Comparison of ENCODE assay signal across 9 cellular contexts in the genomic region with DNA sequence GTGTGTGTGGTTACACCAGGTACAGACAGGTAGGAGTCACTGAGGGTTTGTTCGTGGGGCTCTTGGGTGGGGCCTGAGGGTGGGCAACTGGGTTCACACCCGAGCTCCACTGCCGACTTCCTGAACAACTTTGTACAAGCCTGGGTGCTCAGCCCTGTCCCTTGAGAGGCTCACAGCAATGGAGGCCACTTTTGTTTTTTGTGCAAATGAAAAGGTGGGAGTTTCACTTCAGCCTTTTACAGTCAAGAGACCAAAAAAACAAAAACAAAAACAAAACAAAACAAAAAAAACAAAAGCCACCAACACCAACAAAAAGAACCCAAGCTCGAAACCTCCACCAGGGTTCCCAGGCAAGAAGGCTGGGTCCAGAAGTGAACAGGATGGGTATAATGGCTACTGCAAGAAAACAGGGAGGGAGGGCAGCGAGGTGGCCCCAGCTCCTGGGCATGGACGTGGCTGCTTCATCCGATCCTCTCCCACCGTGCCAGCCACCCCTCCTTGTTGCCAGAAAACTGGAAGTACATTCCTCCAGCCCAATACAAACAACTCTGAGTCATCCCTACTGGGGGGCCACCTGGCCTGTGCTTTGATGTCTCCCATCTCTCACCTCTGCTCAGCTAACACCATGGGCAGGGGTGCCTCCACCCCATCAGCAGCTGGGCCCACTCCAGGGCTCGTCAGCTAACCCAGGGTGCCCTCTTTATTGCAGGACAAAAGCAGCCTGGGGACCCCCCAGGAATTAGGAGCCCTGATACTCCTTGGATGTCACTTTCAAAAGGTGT. TPM values are rescaled to one million over a fixed set of nuclear protein-coding genes. Genes with fewer than 3 reads are reported as not detected.
DNase-seq lines count a peak whose midpoint lies in the region; ATAC-seq, FAIRE-seq and TF ChIP-seq lines count a peak whose summit lies in the region.
"Had no signal": no experiment of that assay in that cellular context is flagged by ENCODE, and none has a peak within 500 bp of the region (broad histone marks: within the 10 kb centered on the region; RNA-seq: fewer than 3 reads in every experiment).

No MANE protein-coding gene starts in this region.

- peak; percentile 68 for FAIRE-seq in GM12891 (lab: Jason Lieb, UNC)

- H3K27ac ChIP-seq in Peyer's patch = peak overlapping the region; percentile 82 to 97 (median 84)
- peak overlapping the region; percentile 73 to 78 (median 76) for H3K27ac ChIP-seq in sigmoid colon

- no peaks in the 10 kb centered on the region for H3K9me3 ChIP-seq in Peyer's patch
- H3K9me3 ChIP-seq in sigmoid colon = no peaks in the 10 kb centered on the region

- no peaks in the 10 kb centered on the region for H3K36me3 ChIP-seq in Peyer's patch
- H3K36me3 ChIP-seq in sigmoid colon = no peaks in the 10 kb centered on the region

- H3K4me3 ChIP-seq in Peyer's patch (peak overlapping the region; percentile 85 to 96 (median 90)), epithelial cell of proximal tubule (ENCODE audit: low read depth, low read length) (peak overlapping the region; percentile 95), sigmoid colon (peak overlapping the region in 2 of 4 donors; percentile 58 to 61)

- ATAC-seq in GM19452 (IDR thresholded peaks at IDR 0.05; ENCODE audit: unreplicated experiment) = no peak

- DNase-seq in GM12891 (ENCODE audit: insufficient read length, low spot score) (no peak), Peyer's patch (peak in 1 of 3 donors; percentile 69), epithelial cell of proximal tubule (ENCODE audit: low read depth) (no peak), sigmoid colon (no peak), hepatic stellate cell (ENCODE audit: low spot score) (no peak), GM03348 (ENCODE audit: low spot score) (no peak), NCI-H2227 treated with DMSO at 0.1 percent for 48 hours (lab: John Stamatoyannopoulos, UW) (no peak)
- DNase-seq: NCI-H510A had no signal

- peaks cover 0 to 47% (median 23%) of the 10 kb centered on the region in 4 donors for H3K4me1 ChIP-seq in Peyer's patch
- H3K4me1 ChIP-seq in sigmoid colon = peaks cover 0 to 39% (median 32%) of the 10 kb centered on the region in 4 donors

- intact Hi-C loops in sigmoid colon (cut with DNase I) = no loop called here

- H3K27me3 ChIP-seq in Peyer's patch (no peaks in the 10 kb centered on the region), sigmoid colon (no peaks in the 10 kb centered on the region)

- TF ChIP-seq POLR2A in GM12891 (IDR thresholded peaks at IDR 0.05; ENCODE audit: low read depth, low read length) (no peak), Peyer's patch (IDR thresholded peaks at IDR 0.05) (no peak), sigmoid colon (IDR thresholded peaks at IDR 0.05) (no peak)

- no peak for TF ChIP-seq CTCF in Peyer's patch (IDR thresholded peaks at IDR 0.05)
- TF ChIP-seq CTCF in epithelial cell of proximal tubule (conservative IDR thresholded peaks at IDR 0.05; ENCODE audit: low read depth, low read length) = no peak
- TF ChIP-seq CTCF in sigmoid colon (IDR thresholded peaks at IDR 0.05) = no peak

- no peak for TF ChIP-seq EP300 in sigmoid colon (IDR thresholded peaks at IDR 0.05)

- WGBS in sigmoid colon, 2 donors = 54 to 63% methylated on average over 9 of the region's 9 CpGs

TF ChIP-seq in GM12891, 5 proteins besides CTCF, POLR2A, EP300 and RAD21:
- no peak for TF ChIP-seq TAF1 (IDR thresholded peaks at IDR 0.05; ENCODE audit: low read depth, low read length)
- TF ChIP-seq SPI1 (IDR thresholded peaks at IDR 0.05; ENCODE audit: low read depth, low read length) = 0 out of 2 replicates have a peak, but pooled peaks have one; percentile 14

RNA-seq across cellular contexts. Expression of a gene that starts 2.1 kb away (rescaled TPM):
- polyA plus RNA-seq in GM12891 (2012; ENCODE audit: low read depth, missing spikeins) = 11.8 TPM
- 100 to 1,000 TPM in 1 of 4 donors, 10 to 100 TPM in 2, 1 to 10 TPM in 1; 8.8 to 225 (median 33.0) TPM for total RNA-seq in Peyer's patch
- total RNA-seq in epithelial cell of proximal tubule = 35.2 and 101 TPM in 2 replicates
- 10 to 100 TPM in 3 of 4 donors, 1 to 10 TPM in 1; 7.9 to 27.6 (median 12.5) TPM for total RNA-seq in sigmoid colon
- polyA plus RNA-seq in sigmoid colon = 10 to 100 TPM in 1 of 3 donors, 1 to 10 TPM in 2; 1.2 to 35.7 (median 5.8) TPM

RNA-seq across cellular contexts. Expression of a gene that starts 31.7 kb away (rescaled TPM):
- polyA plus RNA-seq in GM12891 (2012; ENCODE audit: low read depth, missing spikeins) = 0.13 TPM
- total RNA-seq in Peyer's patch (not detected), epithelial cell of proximal tubule (not detected in 2 replicates), sigmoid colon (not detected)
- under 1 TPM in 1 of 3 donors, not detected in 2; 0.12 TPM for polyA plus RNA-seq in sigmoid colon

RNA-seq across cellular contexts. Expression of a gene that starts 38.4 kb away (rescaled TPM):
- not detected for polyA plus RNA-seq in GM12891 (2012; ENCODE audit: low read depth, missing spikeins)
- 10 to 100 TPM in 3 of 4 donors, 1 to 10 TPM in 1; 5.8 to 81.7 (median 11.1) TPM for total RNA-seq in Peyer's patch
- 10.2 and 49.9 TPM in 2 replicates for total RNA-seq in epithelial cell of proximal tubule
- 10 to 100 TPM; 18.6 to 33.4 (median 19.3) TPM for total RNA-seq in sigmoid colon
- 10 to 100 TPM in 2 of 3 donors, 1 to 10 TPM in 1; 9.7 to 25.8 (median 10.1) TPM for polyA plus RNA-seq in sigmoid colon

RNA-seq across cellular contexts. Expression of a gene that starts 40.8 kb away (rescaled TPM):
- polyA plus RNA-seq in GM12891 (2012; ENCODE audit: low read depth, missing spikeins) = 0.23 TPM
- 10 to 100 TPM in 1 of 4 donors, 1 to 10 TPM in 1, not detected in 2; 1.2 to 10.7 TPM for total RNA-seq in Peyer's patch
- total RNA-seq in epithelial cell of proximal tubule = 0.22 and 5.8 TPM in 2 replicates
- 1 to 10 TPM; 1.1 to 6.1 (median 3.6) TPM for total RNA-seq in sigmoid colon
- 1 to 10 TPM in 2 of 3 donors, not detected in 1; 4.8 to 7.1 TPM for polyA plus RNA-seq in sigmoid colon

RNA-seq across cellular contexts. Expression of a gene that starts 46.1 kb away (rescaled TPM):
- 14.6 TPM for polyA plus RNA-seq in GM12891 (2012; ENCODE audit: low read depth, missing spikeins)
- total RNA-seq in Peyer's patch (10 to 100 TPM; 20.5 to 75.1 (median 31.6) TPM), epithelial cell of proximal tubule (15.6 and 23.6 TPM in 2 replicates), sigmoid colon (10 to 100 TPM; 11.0 to 26.3 (median 16.1) TPM)
- 10 to 100 TPM in 1 of 3 donors, 1 to 10 TPM in 2; 6.2 to 16.1 (median 6.6) TPM for polyA plus RNA-seq in sigmoid colon
